In the genomic region with DNA sequence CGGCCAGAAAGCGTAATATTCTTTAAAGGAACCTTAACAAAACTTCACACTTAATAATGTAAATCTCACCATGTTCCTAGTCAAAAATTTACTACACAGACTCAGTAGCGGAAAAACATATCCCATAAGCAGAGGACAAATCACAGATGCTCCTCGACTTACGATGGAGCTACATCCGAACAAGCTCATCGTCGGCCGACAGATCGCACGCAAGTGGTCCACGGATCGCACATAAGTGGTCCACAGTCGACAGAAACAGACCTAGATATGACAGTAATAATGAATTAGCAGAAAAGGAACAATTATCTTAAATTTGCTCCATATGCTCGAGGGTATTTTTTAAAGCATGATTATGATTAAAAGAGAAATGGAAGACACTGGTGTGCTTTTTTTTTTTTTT, we compare ENCODE assay signal across 20 cellular contexts. TPM values are rescaled to one million over a fixed set of nuclear protein-coding genes. Genes with fewer than 3 reads are reported as not detected.
DNase-seq lines count a peak whose midpoint lies in the region; ATAC-seq, FAIRE-seq and TF ChIP-seq lines count a peak whose summit lies in the region.
"Had no signal": no experiment of that assay in that cellular context is flagged by ENCODE, and none has a peak within 500 bp of the region (broad histone marks: within the 10 kb centered on the region; RNA-seq: fewer than 3 reads in every experiment).

No MANE protein-coding gene starts in this region.

- no peak overlapping the region for H3K18ac ChIP-seq in H1 (ENCODE audit: extremely low read depth, low read length)

- TF ChIP-seq POLR2A in H1 (IDR thresholded peaks at IDR 0.05; ENCODE audit: control extremely low read depth in 1 of 2, low read depth in 2 of 2, low read length in 2 of 2) (no peak), spleen (IDR thresholded peaks at IDR 0.05) (no peak), H54 (IDR thresholded peaks at IDR 0.05; ENCODE audit: low read depth, low read length) (no peak)

- H2BK12ac ChIP-seq in H1 (ENCODE audit: low read depth, low read length) = no peak overlapping the region

- no peaks in the 10 kb centered on the region for H3K9me3 Mint-ChIP-seq in activated CD4-positive, alpha-beta memory T cell treated with anti-CD3 and anti-CD28 coated beads, Interleukin-2, amount 10 ng/mL, durations not matched to agents 7 days and 5 days
- H3K9me3 Mint-ChIP-seq: CD4-positive, alpha-beta T cell had no signal

- no peak overlapping the region for H3K56ac ChIP-seq in H1 (replicated peaks; ENCODE audit: insufficient read length, low read depth, low read length)

- no peaks in the 10 kb centered on the region for H3K4me1 Mint-ChIP-seq in activated CD4-positive, alpha-beta memory T cell treated with anti-CD3 and anti-CD28 coated beads, Interleukin-2, amount 10 ng/mL, durations not matched to agents 7 days and 5 days

- intact Hi-C loops in cardiac septum (cut with DNase I) (no loop called here), left ventricle myocardium inferior (cut with micrococcal nuclease) (no loop called here), spleen (cut with DNase I; ENCODE audit: low total_unique reads) (no loop called here)

- no peak overlapping the region for H3K4me3 Mint-ChIP-seq in activated CD4-positive, alpha-beta memory T cell treated with anti-CD3 and anti-CD28 coated beads, Interleukin-2, amount 10 ng/mL, durations not matched to agents 7 days and 5 days
- H3K4me3 Mint-ChIP-seq: CD4-positive, alpha-beta T cell had no signal

- H3K4me3 ChIP-seq in left ventricle myocardium inferior (no peak overlapping the region), H1 (ENCODE audit: extremely low read depth in 1 of 4, insufficient read depth in 2 of 4, low read depth in 3 of 4, low read length in 4 of 4) (no peak overlapping the region), spleen (no peak overlapping the region)
- H3K4me3 ChIP-seq: A549 had no signal

- no peak overlapping the region for H2BK15ac ChIP-seq in H1 (ENCODE audit: low read length)

- no peaks in the 10 kb centered on the region for H3K27me3 Mint-ChIP-seq in activated CD4-positive, alpha-beta memory T cell treated with anti-CD3 and anti-CD28 coated beads, Interleukin-2, amount 10 ng/mL, durations not matched to agents 7 days and 5 days
- H3K27me3 Mint-ChIP-seq: CD4-positive, alpha-beta T cell had no signal

- H3K36me3 ChIP-seq in left ventricle myocardium inferior (peaks cover 50% of the 10 kb centered on the region), H1 (ENCODE audit: control insufficient read depth in 2 of 4, insufficient read depth in 4 of 4, low read length in 3 of 4) (peaks cover 23 to 57% (median 48%) of the 10 kb centered on the region in 4 experiments; a peak in 7 of 8 replicates), spleen (peaks cover 2 to 92% (median 67%) of the 10 kb centered on the region in 6 donors)

- peaks cover 22% of the 10 kb centered on the region for H3K79me1 ChIP-seq in H1 (ENCODE audit: low read depth, low read length)

- POLR2A ChIA-PET in H1 (lab: Charles Lee; ENCODE audit: partially characterized antibody) = interaction anchor here (0.6 to 3.8 kb wide), 9 partner anchors 8 to 138 kb away, joined by 3 to 21 read pairs (median 4); no protein-coding TSS in a partner anchor
- POLR2A ChIA-PET in activated CD4-positive, alpha-beta memory T cell treated with anti-CD3 and anti-CD28 coated beads, Interleukin-2, amount 10 ng/mL, durations not matched to agents 7 days and 5 days (lab: Charles Lee) = interaction anchor here (0.6 kb wide), 1 partner anchor 16 kb away, joined by 3 read pairs; no protein-coding TSS in a partner anchor

- no peak for ATAC-seq in GM21528 (IDR thresholded peaks at IDR 0.05; ENCODE audit: low FRiP score, unreplicated experiment)
- ATAC-seq: A549 had no signal

- no peak overlapping the region for H3K9ac ChIP-seq in H1 (replicated peaks in 1 of 4; ENCODE audit: extremely low read depth in 1 of 4, low read depth in 3 of 4, low read length in 3 of 4)

- H3K4ac ChIP-seq in H1 (replicated peaks; ENCODE audit: insufficient read length, low read depth, low read length) = no peak overlapping the region

- FAIRE-seq in H1 (lab: Jason Lieb, UNC) = no peak
- FAIRE-seq in H54 (lab: Jason Lieb, UNC) = no peak
- FAIRE-seq: A549, G401.6 had no signal

- no peak overlapping the region for H4K91ac ChIP-seq in H1 (replicated peaks; ENCODE audit: insufficient read length, low read length)

- H2AFZ ChIP-seq in H1 (ENCODE audit: low read length) = no peak overlapping the region

- no peak for TF ChIP-seq EP300 in H1 (IDR thresholded peaks at IDR 0.05; ENCODE audit: borderline replicate concordance in 1 of 2, low read depth in 2 of 2, low read length in 2 of 2)

- H3K14ac ChIP-seq in H1 (ENCODE audit: insufficient read length) = no peak overlapping the region

- H2BK5ac ChIP-seq in H1 (ENCODE audit: low read depth, low read length) = no peak overlapping the region

- peaks cover 21 to 32% of the 10 kb centered on the region in 2 experiments for H4K20me1 ChIP-seq in H1 (replicated peaks in 1 of 2; ENCODE audit: control insufficient read depth in 1 of 2, insufficient read depth in 2 of 2, low read length in 2 of 2)

- DNase-seq in cardiac septum (ENCODE audit: low spot score) (peak; percentile 14), left ventricle myocardium inferior (no peak), H1 (ENCODE audit: low read depth in 1 of 2, low spot score in 2 of 2) (no peak), mesenteric fat pad (ENCODE audit: low spot score) (peak; percentile 59), spleen (peak; percentile 29), H54 (ENCODE audit: insufficient read length, low spot score) (no peak)
- no peak for DNase-seq in activated CD4-positive, alpha-beta memory T cell treated with anti-CD3 and anti-CD28 coated beads, Interleukin-2, amount 10 ng/mL, durations not matched to agents 7 days and 5 days
- DNase-seq: GOT3; KBM-7; NCI-H1105 treated with DMSO at 0.1 percent for 48 hours; NCI-H1694 treated with DMSO at 0.1 percent for 48 hours; NCI-H510A; NCI-H748 treated with DMSO at 0.1 percent for 48 hours; NK-92 treated with Interleukin-12 subunit alpha and Interleukin-12 subunit beta, amount 100 ng/mL, for 24 hours; SIG-M5 had no signal

- 98% methylated on average over 15 of the region's 15 CpGs; no CpG with 5 or more reads in 1 of the 2 experiments for WGBS in H1 (ENCODE audit: extremely low coverage in 1 of 2, insufficient coverage in 1 of 2, insufficient read length in 1 of 2, insufficient replicate concordance in 2 of 2, low coverage in 1 of 2, low lambda C conversion rate in 2 of 2, missing lambda C conversion rate in 1 of 2), 2 experiments
- WGBS in spleen, 5 donors = 93 to 98% (median 96%) methylated on average over 15 of the region's 15 CpGs

- no peak overlapping the region for H2BK120ac ChIP-seq in H1 (replicated peaks; ENCODE audit: low read depth, low read length)

- H4K8ac ChIP-seq in H1 (ENCODE audit: extremely low read depth, insufficient read depth, low read length) = 0 out of 2 replicates have a peak overlapping the region, but pooled peaks have one; percentile 40

- peaks cover 45% of the 10 kb centered on the region for H3K36me3 Mint-ChIP-seq in activated CD4-positive, alpha-beta memory T cell treated with anti-CD3 and anti-CD28 coated beads, Interleukin-2, amount 10 ng/mL, durations not matched to agents 7 days and 5 days (ENCODE audit: low read depth)

- H3K27ac Mint-ChIP-seq in activated CD4-positive, alpha-beta memory T cell treated with anti-CD3 and anti-CD28 coated beads, Interleukin-2, amount 10 ng/mL, durations not matched to agents 7 days and 5 days = no peak overlapping the region
- H3K27ac Mint-ChIP-seq: CD4-positive, alpha-beta T cell had no signal

- no peak overlapping the region for H4K5ac ChIP-seq in H1 (ENCODE audit: insufficient read length, low read depth, low read length)

- H2AK5ac ChIP-seq in H1 (ENCODE audit: low read depth, low read length) = no peak overlapping the region

- no peak for TF ChIP-seq RAD21 in H1 (IDR thresholded peaks at IDR 0.05 in 1 of 2, conservative IDR thresholded peaks at IDR 0.05 in 1 of 2; ENCODE audit: low read depth in 2 of 2, low read length in 2 of 2)

- H3K27me3 ChIP-seq in left ventricle myocardium inferior (ENCODE audit: low read depth) = no peaks in the 10 kb centered on the region
- no peaks in the 10 kb centered on the region; a peak in 1 of 7 replicates for H3K27me3 ChIP-seq in H1 (replicated peaks in 1 of 4; ENCODE audit: control insufficient read depth in 3 of 4, extremely low read depth in 1 of 4, insufficient read depth in 3 of 4, low read length in 3 of 4)
- no peaks in the 10 kb centered on the region for H3K27me3 ChIP-seq in spleen (replicated peaks in 1 of 7)

- H2BK20ac ChIP-seq in H1 (ENCODE audit: low read length) = no peak overlapping the region

- TF ChIP-seq CTCF in left ventricle myocardium inferior (IDR thresholded peaks at IDR 0.05; ENCODE audit: borderline replicate concordance) (no peak), H1 (IDR thresholded peaks at IDR 0.05; ENCODE audit: control extremely low read depth in 1 of 3, insufficient read depth in 1 of 3, low read depth in 1 of 3, low read length in 3 of 3) (no peak), spleen (IDR thresholded peaks at IDR 0.05 in 8 of 11, conservative IDR thresholded peaks at IDR 0.05 in 3 of 11) (no peak)

- no peak overlapping the region for H3K23ac ChIP-seq in H1 (ENCODE audit: insufficient read length)

- no peak overlapping the region for H3K27ac ChIP-seq in left ventricle myocardium inferior (replicated peaks)
- H3K27ac ChIP-seq in H1 (ENCODE audit: low read depth, low read length) = no peak overlapping the region
- no peak overlapping the region for H3K27ac ChIP-seq in spleen
- H3K27ac ChIP-seq: A549 had no signal

- no peak overlapping the region for H3K4me2 ChIP-seq in H1 (ENCODE audit: insufficient read depth in 1 of 2, low read depth in 2 of 2, low read length in 2 of 2)
- H3K4me2 ChIP-seq: A549 had no signal

- CTCF ChIA-PET in H1 (lab: Charles Lee; ENCODE audit: partially characterized antibody) = interaction anchor here (1.3 to 2.4 kb wide), 3 partner anchors 7 to 11 kb away, joined by 3 to 8 read pairs (median 7); no protein-coding TSS in a partner anchor
- CTCF ChIA-PET in activated CD4-positive, alpha-beta memory T cell treated with anti-CD3 and anti-CD28 coated beads, Interleukin-2, amount 10 ng/mL, durations not matched to agents 7 days and 5 days (lab: Charles Lee) = interaction anchor here (0.7 to 0.9 kb wide), 2 partner anchors 189 to 236 kb away, joined by 3 to 10 read pairs; no protein-coding TSS in a partner anchor

- peaks cover 4% of the 10 kb centered on the region; the same call in 1 of the 2 replicates for H3K23me2 ChIP-seq in H1 (ENCODE audit: low read depth, low read length)

- H3K4me1 ChIP-seq in left ventricle myocardium inferior (peaks cover 14% of the 10 kb centered on the region), H1 (replicated peaks in 1 of 4; ENCODE audit: control insufficient read depth in 3 of 4, insufficient read depth in 4 of 4, low read length in 3 of 4) (no peaks in the 10 kb centered on the region; a peak in 1 of 7 replicates), spleen (peaks cover 0 to 23% (median 6%) of the 10 kb centered on the region in 6 donors)
- H3K4me1 ChIP-seq: A549, Caco-2 had no signal

- peaks cover 0 to 37% of the 10 kb centered on the region in 2 experiments; a peak in 3 of 4 replicates for H3K79me2 ChIP-seq in H1 (ENCODE audit: control insufficient read depth in 1 of 2, insufficient read depth in 2 of 2, low read length in 2 of 2)

- H3K9me3 ChIP-seq in left ventricle myocardium inferior (replicated peaks) = no peaks in the 10 kb centered on the region
- H3K9me3 ChIP-seq in H1 (ENCODE audit: insufficient read depth in 2 of 2, low read depth in 1 of 2, low read length in 1 of 2) = no peaks in the 10 kb centered on the region
- no peaks in the 10 kb centered on the region for H3K9me3 ChIP-seq in spleen
- H3K9me3 ChIP-seq: A549, Caco-2 had no signal

RNA-seq across cellular contexts. Expression of a gene that starts 36.3 kb away (rescaled TPM):
- total RNA-seq in cardiac septum (8.6 TPM), left ventricle myocardium inferior (6.0 TPM), mesenteric fat pad (18.6 TPM), spleen (10 to 100 TPM; 11.2 to 31.3 (median 20.7) TPM)
- total RNA-seq in H1 (2021; fragmentation: NEBNext Ultra II Directional; extraction: Animal tissue kit (Norgen Biotek cat#: 25700)) = 43.1 and 47.8 TPM in 2 replicates
- polyA plus RNA-seq in H1 (2011; rRNA removed) (28.9 and 45.5 TPM in 2 replicates), spleen (10 to 100 TPM in 2 of 3 donors, 1 to 10 TPM in 1; 6.1 to 17.4 (median 11.6) TPM)
- 35.0 TPM for polyA plus RNA-seq in H1 (2011; cell fraction: cytosol; rRNA removed)
- polyA plus RNA-seq in H1 (2011; cell fraction: nucleus; rRNA removed) = 77.6 TPM
- 25.0 to 41.3 TPM (median 37.5 TPM) in 4 replicates for polyA plus RNA-seq in H1 (2012, experiment 1 of 2)
- 25.2 TPM for polyA plus RNA-seq in H1 (2012, experiment 2 of 2)
- polyA plus RNA-seq in H1 (2013, experiment 1 of 2) = 19.7 TPM
- 20.5 TPM for polyA plus RNA-seq in H1 (2013, experiment 2 of 2)
- polyA minus RNA-seq in H1 (2011; rRNA and poly(A)+ RNA removed) = 47.7 and 48.4 TPM in 2 replicates
- 20.1 TPM for polyA minus RNA-seq in H1 (2011; cell fraction: cytosol; rRNA and poly(A)+ RNA removed)
- polyA minus RNA-seq in H1 (2011; cell fraction: nucleus; rRNA and poly(A)+ RNA removed) = 70.6 TPM
- total RNA-seq in activated CD4-positive, alpha-beta memory T cell treated with anti-CD3 and anti-CD28 coated beads, Interleukin-2, amount 10 ng/mL, durations not matched to agents 7 days and 5 days = 10 to 100 TPM; 18.2 to 18.5 TPM

RNA-seq across cellular contexts. Expression of a gene that starts 50.1 kb away (rescaled TPM):
- total RNA-seq in cardiac septum (46.7 TPM), left ventricle myocardium inferior (52.0 TPM), mesenteric fat pad (40.8 TPM), spleen (10 to 100 TPM; 27.2 to 38.8 (median 37.1) TPM)
- total RNA-seq in H1 (2021; fragmentation: NEBNext Ultra II Directional; extraction: Animal tissue kit (Norgen Biotek cat#: 25700)) = 44.4 and 47.1 TPM in 2 replicates
- polyA plus RNA-seq in H1 (2011; rRNA removed) (17.0 and 18.2 TPM in 2 replicates), spleen (10 to 100 TPM; 12.0 to 18.7 (median 12.1) TPM)
- 23.3 TPM for polyA plus RNA-seq in H1 (2011; cell fraction: cytosol; rRNA removed)
- polyA plus RNA-seq in H1 (2011; cell fraction: nucleus; rRNA removed) = 23.3 TPM
- 27.5 to 34.5 TPM (median 31.8 TPM) in 4 replicates for polyA plus RNA-seq in H1 (2012, experiment 1 of 2)
- 22.5 TPM for polyA plus RNA-seq in H1 (2012, experiment 2 of 2)
- polyA plus RNA-seq in H1 (2013, experiment 1 of 2) = 40.8 TPM
- 37.8 TPM for polyA plus RNA-seq in H1 (2013, experiment 2 of 2)
- polyA minus RNA-seq in H1 (2011; rRNA and poly(A)+ RNA removed) = 12.9 and 14.9 TPM in 2 replicates
- 19.4 TPM for polyA minus RNA-seq in H1 (2011; cell fraction: cytosol; rRNA and poly(A)+ RNA removed)
- polyA minus RNA-seq in H1 (2011; cell fraction: nucleus; rRNA and poly(A)+ RNA removed) = 12.8 TPM
- 10 to 100 TPM; 17.0 TPM for total RNA-seq in activated CD4-positive, alpha-beta memory T cell treated with anti-CD3 and anti-CD28 coated beads, Interleukin-2, amount 10 ng/mL, durations not matched to agents 7 days and 5 days

Comparison
In these comparisons a context has a peak if more than half of its experiments do, and no peak if none do; other contexts are left out.
1. DNase-seq: peak in cardiac septum (single experiment), mesenteric fat pad (single experiment) and spleen (single experiment); none in left ventricle myocardium inferior (single experiment), H1 (0 of 2), activated CD4-positive, alpha-beta memory T cell treated with anti-CD3 and anti-CD28 coated beads, Interleukin-2, amount 10 ng/mL, durations not matched to agents 7 days and 5 days (single experiment) and H54 (single experiment).